ENCODE assay signal across 19 cellular contexts in the genomic region with DNA sequence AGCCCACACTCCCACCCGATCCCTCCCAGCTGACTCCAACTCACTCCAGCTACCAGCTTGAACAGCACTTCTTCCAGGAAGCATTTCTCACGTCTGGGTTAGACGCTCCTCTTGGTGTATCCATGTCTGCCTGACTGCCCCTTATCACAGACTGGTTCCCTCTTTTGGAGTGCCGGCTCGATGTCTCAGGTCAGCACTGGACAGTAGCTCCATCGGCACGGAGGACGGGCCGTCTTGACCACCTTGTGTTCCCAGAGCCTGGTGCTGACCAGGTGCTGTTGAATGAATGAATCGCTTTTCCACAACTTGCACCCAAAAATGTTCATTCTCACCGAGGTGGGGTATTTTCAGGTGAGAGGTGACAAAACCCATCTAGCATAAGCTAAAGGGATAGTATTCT.
DNase-seq lines count a peak whose midpoint lies in the region; ATAC-seq, FAIRE-seq and TF ChIP-seq lines count a peak whose summit lies in the region.
"Had no signal": no experiment of that assay in that cellular context is flagged by ENCODE, and none has a peak within 500 bp of the region (broad histone marks: within the 10 kb centered on the region; RNA-seq: fewer than 3 reads in every experiment).

No MANE protein-coding gene starts in this region.

- no TSS peak for BruUV-seq in K562 (replicated peaks; lab: Mats Ljungman, UMichigan)

- no peaks in the 10 kb centered on the region for H3K27me3 ChIP-seq in BLaER1 treated with 17β-estradiol and CSF1 and Interleukin-3, amounts not matched to agents 10 nM and 100 nM
- H3K27me3 ChIP-seq in K562 (ENCODE audit: control insufficient read depth in 2 of 2, insufficient read depth in 2 of 2, low read length in 2 of 2): no peaks in the 10 kb centered on the region; a peak in 1 of 5 replicates

- H3K9me1 ChIP-seq in K562 (ENCODE audit: control insufficient read depth, insufficient read depth, low read length): peaks cover 2% of the 10 kb centered on the region

- H4K20me1 ChIP-seq in BLaER1 treated with 17β-estradiol and CSF1 and Interleukin-3, amounts not matched to agents 10 nM and 100 nM: no peaks in the 10 kb centered on the region
- no peaks in the 10 kb centered on the region for H4K20me1 ChIP-seq in K562 (replicated peaks; ENCODE audit: control insufficient read depth, insufficient read depth, low read length)

- no peaks in the 10 kb centered on the region for H3K36me3 Mint-ChIP-seq in progenitor cell of endocrine pancreas (ENCODE audit: insufficient read depth)
- H3K36me3 Mint-ChIP-seq: CD14-positive monocyte had no signal

- H3K9me3 ChIP-seq in BLaER1 treated with 17β-estradiol and CSF1 and Interleukin-3, amounts not matched to agents 10 nM and 100 nM (replicated peaks in 1 of 11): peaks cover 0 to 23% (median 10%) of the 10 kb centered on the region in 11 experiments; a peak in 11 of 22 replicates
- H3K9me3 ChIP-seq in K562 (replicated peaks; ENCODE audit: control insufficient read depth, insufficient read depth, low read depth, low read length): no peaks in the 10 kb centered on the region

- no peaks in the 10 kb centered on the region for H3K36me3 ChIP-seq in BLaER1 treated with 17β-estradiol and CSF1 and Interleukin-3, amounts not matched to agents 10 nM and 100 nM
- H3K36me3 ChIP-seq in K562 (ENCODE audit: control insufficient read depth, insufficient read depth, low read length): no peaks in the 10 kb centered on the region

- TF ChIP-seq EP300 in Ishikawa (IDR thresholded peaks at IDR 0.05; ENCODE audit: borderline replicate concordance): no peak
- no peak for TF ChIP-seq EP300 in K562 (IDR thresholded peaks at IDR 0.05; ENCODE audit: low read length)

- no peak overlapping the region for H2AFZ ChIP-seq in K562 (ENCODE audit: low read depth, low read length)

- H3K4me3 ChIP-seq in BLaER1 treated with 17β-estradiol and CSF1 and Interleukin-3, amounts not matched to agents 10 nM and 100 nM: no peak overlapping the region
- H3K4me3 ChIP-seq in K562: no peak overlapping the region

- H3K4me3 Mint-ChIP-seq in progenitor cell of endocrine pancreas (ENCODE audit: low read depth): no peak overlapping the region
- H3K4me3 Mint-ChIP-seq: CD14-positive monocyte had no signal

- intact Hi-C loops in K562 (cut with micrococcal nuclease): no loop called here

- 38% methylated on average over 11 of the region's 11 CpGs for WGBS in K562 (ENCODE audit: insufficient coverage, low coverage, missing lambda C conversion rate)

- CTCF ChIA-PET in K562 (lab: Yijun Ruan, JAX; ENCODE audit: low intra/inter-chr PET ratio): no interaction called here

- H3K9ac ChIP-seq in BLaER1 treated with 17β-estradiol and CSF1 and Interleukin-3, amounts not matched to agents 10 nM and 100 nM: no peak overlapping the region
- no peak overlapping the region for H3K9ac ChIP-seq in K562 (ENCODE audit: insufficient read depth in 1 of 2, low read depth in 2 of 2, low read length in 2 of 2)

- DNase-seq in K562 (ENCODE audit: extremely low read depth in 1 of 4, low spot score in 3 of 4) (no peak), progenitor cell of endocrine pancreas (ENCODE audit: low spot score, unreplicated experiment) (no peak), left lobe of liver (ENCODE audit: low spot score) (no peak), Ammon's horn (ENCODE audit: low spot score) (no peak)
- DNase-seq: DMS79 treated with DMSO at 0.1 percent for 48 hours, H7, NCI-H1105 treated with DMSO at 0.1 percent for 48 hours, NCI-H187, NCI-H2107, NCI-H510A treated with DMSO at 0.1 percent for 48 hours, NCI-H774 had no signal

- POLR2A ChIA-PET in K562 (lab: Yijun Ruan, JAX): interaction anchor here (0.8 to 1.8 kb wide), 2 partner anchors 9 to 12 kb away, joined by 5 to 10 read pairs; no protein-coding TSS in a partner anchor

- no peak for TF ChIP-seq POLR2A in K562 (conservative IDR thresholded peaks at IDR 0.05)

- H3K4me2 ChIP-seq in BLaER1 treated with 17β-estradiol and CSF1 and Interleukin-3, amounts not matched to agents 10 nM and 100 nM: peak overlapping the region in 6 of 11 experiments; percentile 72 to 90 (median 78); a peak in 7 of 22 replicates
- no peak overlapping the region for H3K4me2 ChIP-seq in K562 (ENCODE audit: insufficient read depth, low read length)

- H3K27ac Mint-ChIP-seq in progenitor cell of endocrine pancreas: peak overlapping the region; percentile 49

- TF ChIP-seq CTCF in K562 (IDR thresholded peaks at IDR 0.05 in 2 of 3, conservative IDR thresholded peaks at IDR 0.05 in 1 of 3; ENCODE audit: insufficient read depth in 2 of 3, low read depth in 1 of 3, low read length in 3 of 3): no peak
- TF ChIP-seq CTCF in progenitor cell of endocrine pancreas (IDR thresholded peaks at IDR 0.05; ENCODE audit: unreplicated experiment): no peak

- no peaks in the 10 kb centered on the region for H3K9me3 Mint-ChIP-seq in progenitor cell of endocrine pancreas (ENCODE audit: low read depth)

- no peak for FAIRE-seq in K562 (lab: Jason Lieb, UNC)
- FAIRE-seq: RCC 7860 had no signal

- in situ Hi-C loops in K562 (cut with MboI): no loop called here

- no peak overlapping the region for H3K27ac ChIP-seq in BLaER1 treated with 17β-estradiol and CSF1 and Interleukin-3, amounts not matched to agents 10 nM and 100 nM
- no peak overlapping the region for H3K27ac ChIP-seq in K562 (ENCODE audit: extremely low read depth, low read depth, low read length)
- H3K27ac ChIP-seq: HL-60 had no signal

- peaks cover 5% of the 10 kb centered on the region for H3K4me1 Mint-ChIP-seq in progenitor cell of endocrine pancreas (ENCODE audit: low read depth)
- H3K4me1 Mint-ChIP-seq: CD14-positive monocyte had no signal

- H3K27me3 Mint-ChIP-seq in progenitor cell of endocrine pancreas: peaks cover 12% of the 10 kb centered on the region
- H3K27me3 Mint-ChIP-seq: IgD-negative memory B cell had no signal

- no peak for TF ChIP-seq RAD21 in Ishikawa (IDR thresholded peaks at IDR 0.05; ENCODE audit: low read depth)
- TF ChIP-seq RAD21 in K562 (CRISPR knock-in tag; conservative IDR thresholded peaks at IDR 0.05 in 1 of 2, IDR thresholded peaks at IDR 0.05 in 1 of 2): no peak

- H3K79me2 ChIP-seq in K562 (ENCODE audit: control insufficient read depth, insufficient read depth, low read length): no peaks in the 10 kb centered on the region

- H3K4me1 ChIP-seq in BLaER1 treated with 17β-estradiol and CSF1 and Interleukin-3, amounts not matched to agents 10 nM and 100 nM: peaks cover 11 to 39% (median 22%) of the 10 kb centered on the region in 10 experiments; a peak in 18 of 20 replicates
- peaks cover 0 to 6% of the 10 kb centered on the region in 2 experiments; a peak in 3 of 5 replicates for H3K4me1 ChIP-seq in K562 (replicated peaks in 1 of 2; ENCODE audit: control insufficient read depth in 2 of 2, insufficient read depth in 2 of 2, low read length in 2 of 2)

- peak; percentile 25 for ATAC-seq in K562
- no peak for ATAC-seq in left lobe of liver
- ATAC-seq in GM21367 (IDR thresholded peaks at IDR 0.05; ENCODE audit: unreplicated experiment): no peak
- ATAC-seq: Right ventricle myocardium inferior had no signal

TF ChIP-seq in Ishikawa, 13 proteins besides CTCF, POLR2A, EP300 and RAD21 (continues in another document):
- TF ChIP-seq TCF12 (IDR thresholded peaks at IDR 0.05; ENCODE audit: low read depth) (no peak), TAF1 (IDR thresholded peaks at IDR 0.05; ENCODE audit: low read depth) (no peak), ZBTB7A (IDR thresholded peaks at IDR 0.05; ENCODE audit: low read depth) (no peak)

TF ChIP-seq in K562, 482 proteins besides CTCF, POLR2A, EP300 and RAD21:
- TF ChIP-seq ZBED1 (IDR thresholded peaks at IDR 0.05): no peak
- TF ChIP-seq ZNF232 (CRISPR knock-in tag; IDR thresholded peaks at IDR 0.05): no peak
- TF ChIP-seq, protein P1, sequence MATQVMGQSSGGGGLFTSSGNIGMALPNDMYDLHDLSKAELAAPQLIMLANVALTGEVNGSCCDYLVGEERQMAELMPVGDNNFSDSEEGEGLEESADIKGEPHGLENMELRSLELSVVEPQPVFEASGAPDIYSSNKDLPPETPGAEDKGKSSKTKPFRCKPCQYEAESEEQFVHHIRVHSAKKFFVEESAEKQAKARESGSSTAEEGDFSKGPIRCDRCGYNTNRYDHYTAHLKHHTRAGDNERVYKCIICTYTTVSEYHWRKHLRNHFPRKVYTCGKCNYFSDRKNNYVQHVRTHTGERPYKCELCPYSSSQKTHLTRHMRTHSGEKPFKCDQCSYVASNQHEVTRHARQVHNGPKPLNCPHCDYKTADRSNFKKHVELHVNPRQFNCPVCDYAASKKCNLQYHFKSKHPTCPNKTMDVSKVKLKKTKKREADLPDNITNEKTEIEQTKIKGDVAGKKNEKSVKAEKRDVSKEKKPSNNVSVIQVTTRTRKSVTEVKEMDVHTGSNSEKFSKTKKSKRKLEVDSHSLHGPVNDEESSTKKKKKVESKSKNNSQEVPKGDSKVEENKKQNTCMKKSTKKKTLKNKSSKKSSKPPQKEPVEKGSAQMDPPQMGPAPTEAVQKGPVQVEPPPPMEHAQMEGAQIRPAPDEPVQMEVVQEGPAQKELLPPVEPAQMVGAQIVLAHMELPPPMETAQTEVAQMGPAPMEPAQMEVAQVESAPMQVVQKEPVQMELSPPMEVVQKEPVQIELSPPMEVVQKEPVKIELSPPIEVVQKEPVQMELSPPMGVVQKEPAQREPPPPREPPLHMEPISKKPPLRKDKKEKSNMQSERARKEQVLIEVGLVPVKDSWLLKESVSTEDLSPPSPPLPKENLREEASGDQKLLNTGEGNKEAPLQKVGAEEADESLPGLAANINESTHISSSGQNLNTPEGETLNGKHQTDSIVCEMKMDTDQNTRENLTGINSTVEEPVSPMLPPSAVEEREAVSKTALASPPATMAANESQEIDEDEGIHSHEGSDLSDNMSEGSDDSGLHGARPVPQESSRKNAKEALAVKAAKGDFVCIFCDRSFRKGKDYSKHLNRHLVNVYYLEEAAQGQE (CRISPR knock-in tag; IDR thresholded peaks at IDR 0.05; ENCODE audit: low read depth): 0 out of 2 replicates have a peak, but pooled peaks have one; percentile 47
- TF ChIP-seq MCM3 (IDR thresholded peaks at IDR 0.05): 0 out of 2 replicates have a peak, but pooled peaks have one; percentile 40
- TF ChIP-seq HOXB6 (CRISPR knock-in tag; IDR thresholded peaks at IDR 0.05; ENCODE audit: borderline replicate concordance): no peak
